23 cellular contexts compared by ENCODE assay signal in the genomic region with DNA sequence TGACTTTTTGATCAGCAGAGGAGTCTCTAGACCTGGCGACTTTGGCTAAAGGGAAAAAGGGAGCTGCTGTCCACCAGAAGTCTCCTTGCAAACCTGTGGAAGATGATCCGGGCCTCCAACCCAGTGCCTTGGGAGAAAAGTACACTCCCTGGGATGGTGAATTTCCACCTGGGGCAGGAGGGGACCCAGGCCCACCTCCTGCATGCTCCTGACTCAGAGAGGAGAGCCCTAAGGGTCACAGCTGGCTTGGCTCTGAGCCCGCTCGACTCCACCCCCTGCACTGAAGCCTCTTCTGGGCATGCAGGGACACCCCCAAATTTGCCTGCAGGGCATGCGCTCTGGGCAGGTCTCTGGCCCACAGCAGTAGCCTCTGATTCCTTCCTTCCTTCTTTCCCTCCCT.
DNase-seq lines count a peak whose midpoint lies in the region; ATAC-seq lines count a peak whose summit lies in the region.
"Had no signal": no experiment of that assay in that cellular context is flagged by ENCODE, and none has a peak within 500 bp of the region (broad histone marks: within the 10 kb centered on the region; RNA-seq: fewer than 3 reads in every experiment).

No MANE protein-coding gene starts in this region.

- H3K27ac Mint-ChIP-seq in activated T-helper 17 cell treated with anti-CD3 and anti-CD28 coated beads, Interleukin-2, amount 50 U/mL, for 72 hours, result peak overlapping the region; percentile 75
- H3K27ac Mint-ChIP-seq in stimulated activated naive B cell treated with anti-CD40 and anti-IgM and Interleukin-4, amounts not matched to agents 10 μg/mL and 1 μg/mL and 100 μg/mL, for 72 hours, result no peak overlapping the region
- H3K27ac Mint-ChIP-seq: CD8-positive, alpha-beta T cell had no signal

- no peaks in the 10 kb centered on the region for H3K9me3 Mint-ChIP-seq in activated T-helper 17 cell treated with anti-CD3 and anti-CD28 coated beads, Interleukin-2, amount 50 U/mL, for 72 hours
- no peaks in the 10 kb centered on the region for H3K9me3 Mint-ChIP-seq in stimulated activated naive B cell treated with anti-CD40 and anti-IgM and Interleukin-4, amounts not matched to agents 10 μg/mL and 1 μg/mL and 100 μg/mL, for 72 hours
- H3K9me3 Mint-ChIP-seq: CD8-positive, alpha-beta T cell; H9 had no signal

- H3K36me3 Mint-ChIP-seq in activated T-helper 17 cell treated with anti-CD3 and anti-CD28 coated beads, Interleukin-2, amount 50 U/mL, for 72 hours (ENCODE audit: low read depth), result no peaks in the 10 kb centered on the region
- no peaks in the 10 kb centered on the region for H3K36me3 Mint-ChIP-seq in stimulated activated naive B cell treated with anti-CD40 and anti-IgM and Interleukin-4, amounts not matched to agents 10 μg/mL and 1 μg/mL and 100 μg/mL, for 72 hours
- H3K36me3 Mint-ChIP-seq: CD8-positive, alpha-beta T cell had no signal

- no peaks in the 10 kb centered on the region for H3K27me3 Mint-ChIP-seq in activated T-helper 17 cell treated with anti-CD3 and anti-CD28 coated beads, Interleukin-2, amount 50 U/mL, for 72 hours
- H3K27me3 Mint-ChIP-seq in stimulated activated naive B cell treated with anti-CD40 and anti-IgM and Interleukin-4, amounts not matched to agents 10 μg/mL and 1 μg/mL and 100 μg/mL, for 72 hours, result peaks cover 8 to 16% of the 10 kb centered on the region in 2 donors

- peaks cover 28% of the 10 kb centered on the region for H3K4me1 Mint-ChIP-seq in activated T-helper 17 cell treated with anti-CD3 and anti-CD28 coated beads, Interleukin-2, amount 50 U/mL, for 72 hours
- no peaks in the 10 kb centered on the region for H3K4me1 Mint-ChIP-seq in stimulated activated naive B cell treated with anti-CD40 and anti-IgM and Interleukin-4, amounts not matched to agents 10 μg/mL and 1 μg/mL and 100 μg/mL, for 72 hours

- ATAC-seq in GM21723 (IDR thresholded peaks at IDR 0.05; ENCODE audit: unreplicated experiment), result peak; percentile 67
- no peak for ATAC-seq in activated T-helper 17 cell treated with anti-CD3 and anti-CD28 coated beads, Interleukin-2, amount 50 U/mL, for 72 hours (replicated peaks)
- ATAC-seq in stimulated activated naive B cell treated with anti-CD40 and anti-IgM and Interleukin-4, amounts not matched to agents 10 μg/mL and 1 μg/mL and 100 μg/mL, for 72 hours (replicated peaks), result peak; percentile 50 to 82
- ATAC-seq: CD8-positive, alpha-beta T cell; HepG2; Right ventricle myocardium inferior had no signal

- DNase-seq in islet precursor cell (peak; percentile 32), NCI-H748 (lab: John Stamatoyannopoulos, UW; ENCODE audit: unreplicated experiment) (no peak), NCI-H2107 treated with DMSO at 0.1 percent for 48 hours (lab: John Stamatoyannopoulos, UW; ENCODE audit: unreplicated experiment) (no peak)
- DNase-seq in stimulated activated naive B cell treated with anti-CD40 and anti-IgM and Interleukin-4, amounts not matched to agents 10 μg/mL and 1 μg/mL and 100 μg/mL, for 72 hours, result no peak
- DNase-seq in stimulated activated CD8-positive, alpha-beta memory T cell treated with anti-CD3 and anti-CD28 coated beads, Interleukin-4, amount 100 ng/mL, for 48 hours, result no peak
- DNase-seq: C1 segment of cervical spinal cord; Caco-2; GM23248; Kasumi-1; NCI-H1092 treated with DMSO at 0.1 percent for 48 hours; NCI-H1436; NCI-H1930; NCI-H2107; NCI-H446; NCI-H524 treated with DMSO at 0.1 percent for 48 hours; NCI-H82; NK-92 treated with Interleukin-12 subunit alpha and Interleukin-12 subunit beta, amount 100 ng/mL, for 24 hours had no signal

- peak overlapping the region; percentile 58 for H3K4me3 Mint-ChIP-seq in activated T-helper 17 cell treated with anti-CD3 and anti-CD28 coated beads, Interleukin-2, amount 50 U/mL, for 72 hours
- no peak overlapping the region for H3K4me3 Mint-ChIP-seq in stimulated activated naive B cell treated with anti-CD40 and anti-IgM and Interleukin-4, amounts not matched to agents 10 μg/mL and 1 μg/mL and 100 μg/mL, for 72 hours
- H3K4me3 Mint-ChIP-seq: CD8-positive, alpha-beta T cell; H9 had no signal
